Comparison of ENCODE assay signal across 19 cellular contexts in genomic region chr7:148761499-148762278, GRCh38.
"Had no signal": no experiment of that assay in that cellular context is flagged by ENCODE, and none has a peak within 500 bp of the region (broad histone marks: within the 10 kb centered on the region; RNA-seq: fewer than 3 reads in every experiment).

No MANE protein-coding gene starts in this region.

- H3K36me3 Mint-ChIP-seq: natural killer cell had no signal

- H3K27ac ChIP-seq: ascending aorta, gastroesophageal sphincter, heart left ventricle, ovary, sigmoid colon had no signal

- H3K27ac Mint-ChIP-seq: activated CD4-positive, alpha-beta T cell treated with anti-CD3 and anti-CD28 coated beads for 36 hours; activated naive CD4-positive, alpha-beta T cell treated with anti-CD3 and anti-CD28 coated beads for 36 hours; activated T-helper 2 cell treated with anti-CD3 and anti-CD28 coated beads, Interferon-gamma antibody, Interleukin-2, Interleukin-4, amounts not matched to agents 10 μg/mL and 5 μg/mL and 100 μg/mL, durations not matched to agents 14 hours and 24 hours and 36 hours; memory B cell; natural killer cell; WTC11 had no signal

- H3K4me3 Mint-ChIP-seq: activated CD4-positive, alpha-beta T cell treated with anti-CD3 and anti-CD28 coated beads for 36 hours; activated naive CD4-positive, alpha-beta T cell treated with anti-CD3 and anti-CD28 coated beads for 36 hours; central memory CD8-positive, alpha-beta T cell; memory B cell; natural killer cell; WTC11 had no signal

- DNase-seq: activated CD4-positive, alpha-beta T cell treated with anti-CD3 and anti-CD28 coated beads for 36 hours; activated CD4-positive, alpha-beta T cell treated with anti-CD3 and anti-CD28 coated beads, Interleukin-2, amount 50 U/mL, for 48 hours; activated naive CD4-positive, alpha-beta T cell treated with anti-CD3 and anti-CD28 coated beads for 36 hours; activated T-cell treated with anti-CD3 and anti-CD28 coated beads, Interleukin-2, amount 50 U/mL, for 1 hour; effector CD4-positive, alpha-beta T cell; heart left ventricle; left ventricle myocardium superior; mucosa of descending colon; natural killer cell; ovary; sigmoid colon; stimulated activated CD8-positive, alpha-beta memory T cell treated with anti-CD3 and anti-CD28 coated beads, Interleukin-4, amount 100 ng/mL, for 48 hours; stimulated activated naive CD4-positive, alpha-beta T cell had no signal

- H3K27me3 Mint-ChIP-seq: activated CD4-positive, alpha-beta T cell treated with anti-CD3 and anti-CD28 coated beads for 36 hours; central memory CD8-positive, alpha-beta T cell; memory B cell had no signal

- H3K27me3 ChIP-seq: ascending aorta, gastroesophageal sphincter, heart left ventricle, ovary, sigmoid colon had no signal

- H3K4me3 ChIP-seq: ascending aorta, gastroesophageal sphincter, heart left ventricle, mucosa of descending colon, ovary, sigmoid colon had no signal

- ATAC-seq: activated CD4-positive, alpha-beta T cell treated with anti-CD3 and anti-CD28 coated beads for 36 hours; gastroesophageal sphincter; left ventricle myocardium superior; mucosa of descending colon; natural killer cell; WTC11 had no signal

- H3K9me3 Mint-ChIP-seq: activated naive CD4-positive, alpha-beta T cell treated with anti-CD3 and anti-CD28 coated beads for 36 hours; activated T-helper 2 cell treated with anti-CD3 and anti-CD28 coated beads, Interferon-gamma antibody, Interleukin-2, Interleukin-4, amounts not matched to agents 10 μg/mL and 5 μg/mL and 100 μg/mL, durations not matched to agents 14 hours and 24 hours and 36 hours; central memory CD8-positive, alpha-beta T cell; memory B cell; natural killer cell; WTC11 had no signal

- H3K4me1 ChIP-seq: ascending aorta, heart left ventricle, sigmoid colon had no signal

- H3K36me3 ChIP-seq: ovary had no signal

- H3K4me1 Mint-ChIP-seq: central memory CD8-positive, alpha-beta T cell; memory B cell; WTC11 had no signal

- H3K9me3 ChIP-seq: ascending aorta, gastroesophageal sphincter, heart left ventricle, mucosa of descending colon, ovary, sigmoid colon had no signal
